ENCODE assay signal across 1 cellular context in genomic region chr12:2047752-2048151, GRCh38.
A peak's percentile ranks its signal among the peaks of the same experiment; 100 is the strongest.
TF ChIP-seq lines count a peak whose summit lies in the region.

No MANE protein-coding gene starts in this region.

TF ChIP-seq in HepG2, 621 proteins besides CTCF, POLR2A, EP300 and RAD21 (continued from another document):
- TF ChIP-seq ARID5B (CRISPR knock-in tag; IDR thresholded peaks at IDR 0.05), result peak; percentile 27; the same call in 1 of the 2 replicates
- no peak for TF ChIP-seq ZXDC (CRISPR knock-in tag; IDR thresholded peaks at IDR 0.05)
- no peak for TF ChIP-seq YEATS4 (CRISPR knock-in tag; IDR thresholded peaks at IDR 0.05; ENCODE audit: borderline replicate concordance)
- TF ChIP-seq FOSL2 (CRISPR knock-in tag; IDR thresholded peaks at IDR 0.05), result 0 out of 2 replicates have a peak, but pooled peaks have one; percentile 26
